Comparison of ENCODE assay signal across 8 cellular contexts in the genomic region with DNA sequence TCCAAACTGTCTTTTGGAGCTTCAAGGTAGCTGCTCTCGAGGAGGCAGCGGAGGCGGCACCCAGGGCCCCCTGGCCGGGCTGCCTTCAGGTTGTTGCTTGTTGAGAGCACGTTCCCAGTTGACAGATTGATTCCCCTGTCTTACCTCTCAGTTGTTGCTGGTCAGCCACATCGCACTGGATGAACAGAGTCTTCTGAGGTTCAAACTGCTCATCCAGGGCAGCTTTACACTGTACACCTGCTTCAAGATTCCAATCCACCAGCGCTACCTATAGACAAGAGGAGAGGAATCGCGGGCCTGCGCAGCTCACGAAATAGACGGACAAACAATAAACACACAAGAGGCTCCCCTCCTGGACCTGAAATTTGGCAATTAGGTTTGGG. TPM values are rescaled to one million over a fixed set of nuclear protein-coding genes. Genes with fewer than 3 reads are reported as not detected.
DNase-seq lines count a peak whose midpoint lies in the region; ATAC-seq, FAIRE-seq and TF ChIP-seq lines count a peak whose summit lies in the region.

No MANE protein-coding gene starts in this region.

- H3K4me3 ChIP-seq in GM12865 (ENCODE audit: low read depth, low read length): peak overlapping the region; percentile 45
- peak overlapping the region; percentile 81 for H3K4me3 ChIP-seq in GM23338
- H3K4me3 ChIP-seq in LNCaP clone FGC (ENCODE audit: low read depth, low read length): peak overlapping the region; percentile 53
- H3K4me3 ChIP-seq in iPS-15b (ENCODE audit: low read depth, low read length): peak overlapping the region; percentile 82
- peak overlapping the region; percentile 43 to 73 (median 53) for H3K4me3 ChIP-seq in spleen

- peak overlapping the region; percentile 79 for H3K4me3 Mint-ChIP-seq in GM23338
- H3K4me3 Mint-ChIP-seq in activated naive CD8-positive, alpha-beta T cell treated with anti-CD3 and anti-CD28 coated beads for 36 hours: peak overlapping the region; percentile 86

- no peak for TF ChIP-seq POLR2A in spleen (IDR thresholded peaks at IDR 0.05)

- no peaks in the 10 kb centered on the region for H3K9me3 Mint-ChIP-seq in GM23338
- no peaks in the 10 kb centered on the region for H3K9me3 Mint-ChIP-seq in activated naive CD8-positive, alpha-beta T cell treated with anti-CD3 and anti-CD28 coated beads for 36 hours

- H3K79me2 ChIP-seq in GM23338 (replicated peaks; ENCODE audit: insufficient read depth): no peaks in the 10 kb centered on the region

- no peaks in the 10 kb centered on the region for H3F3A ChIP-seq in GM23338 (replicated peaks; ENCODE audit: low read depth)

- H3K9ac ChIP-seq in iPS-15b (ENCODE audit: low read depth, low read length): peak overlapping the region; percentile 0

- H3K27me3 ChIP-seq in GM23338 (ENCODE audit: insufficient read depth) (peaks cover 40% of the 10 kb centered on the region), iPS-15b (ENCODE audit: control insufficient read depth, insufficient read depth, low read length) (peaks cover 23% of the 10 kb centered on the region), spleen (replicated peaks in 1 of 7) (peaks cover 0 to 45% (median 21%) of the 10 kb centered on the region in 7 donors)

- no peaks in the 10 kb centered on the region for H4K20me1 ChIP-seq in GM23338 (replicated peaks; ENCODE audit: insufficient read depth)

- peaks cover 16% of the 10 kb centered on the region for H3K4me1 ChIP-seq in GM23338 (ENCODE audit: insufficient read depth)
- H3K4me1 ChIP-seq in iPS-15b (ENCODE audit: control insufficient read depth, insufficient read depth, low read length): peaks cover 3% of the 10 kb centered on the region
- peaks cover 0 to 51% (median 19%) of the 10 kb centered on the region in 6 donors for H3K4me1 ChIP-seq in spleen

- H3K4me1 Mint-ChIP-seq in GM23338: peaks cover 18% of the 10 kb centered on the region
- H3K4me1 Mint-ChIP-seq in activated naive CD8-positive, alpha-beta T cell treated with anti-CD3 and anti-CD28 coated beads for 36 hours: peaks cover 18% of the 10 kb centered on the region

- peaks cover 22% of the 10 kb centered on the region for H3K27me3 Mint-ChIP-seq in GM23338 (ENCODE audit: insufficient read depth, low read depth, poor library complexity)
- peaks cover 28% of the 10 kb centered on the region for H3K27me3 Mint-ChIP-seq in activated naive CD8-positive, alpha-beta T cell treated with anti-CD3 and anti-CD28 coated beads for 36 hours

- H3K9me3 ChIP-seq in iPS-15b (ENCODE audit: control insufficient read depth, insufficient read depth, low read length): no peaks in the 10 kb centered on the region
- no peaks in the 10 kb centered on the region for H3K9me3 ChIP-seq in spleen

- no peak overlapping the region for H3K27ac ChIP-seq in GM23338 (ENCODE audit: low read depth)
- H3K27ac ChIP-seq in spleen: peak overlapping the region in 7 of 8 donors; percentile 11 to 86 (median 73)

- ATAC-seq in GM23338: peak; percentile 50

- H3K27ac Mint-ChIP-seq in GM23338: no peak overlapping the region
- peak overlapping the region; percentile 74 for H3K27ac Mint-ChIP-seq in activated naive CD8-positive, alpha-beta T cell treated with anti-CD3 and anti-CD28 coated beads for 36 hours

- TF ChIP-seq CTCF in GM12865 (IDR thresholded peaks at IDR 0.05; ENCODE audit: insufficient read depth, low read depth, low read length, missing control alignments) (no peak), GM23338 (conservative IDR thresholded peaks at IDR 0.05; ENCODE audit: low read depth in 2 of 2) (0 out of 4 replicates have a peak, but pooled peaks of 1 of the 2 experiments have one; percentile 8), LNCaP clone FGC (IDR thresholded peaks at IDR 0.05; ENCODE audit: control insufficient read depth, extremely low read depth, insufficient read depth) (no peak), spleen (IDR thresholded peaks at IDR 0.05 in 8 of 11, conservative IDR thresholded peaks at IDR 0.05 in 3 of 11) (no peak), D721Med (IDR thresholded peaks at IDR 0.05; ENCODE audit: insufficient read depth, missing control alignments) (no peak)

- peak overlapping the region; percentile 99 for H2AFZ ChIP-seq in GM23338

- no peaks in the 10 kb centered on the region for H3K9me2 ChIP-seq in GM23338 (ENCODE audit: insufficient read depth)

- intact Hi-C loops in spleen (cut with DNase I; ENCODE audit: low total_unique reads): no loop called here

- 1 to 2% (median 1%) methylated on average over 12 of the region's 12 CpGs for WGBS in spleen, 5 donors

- H3K36me3 Mint-ChIP-seq in GM23338 (ENCODE audit: low read depth): no peaks in the 10 kb centered on the region
- peaks cover 2% of the 10 kb centered on the region for H3K36me3 Mint-ChIP-seq in activated naive CD8-positive, alpha-beta T cell treated with anti-CD3 and anti-CD28 coated beads for 36 hours

- no peak for FAIRE-seq in D721Med (lab: Jason Lieb, UNC)

- peak overlapping the region; percentile 91 for H3K4me2 ChIP-seq in GM23338

- DNase-seq in GM12865 (ENCODE audit: low read depth) (no peak), GM23338 (ENCODE audit: low spot score) (peak; percentile 42), LNCaP clone FGC (ENCODE audit: low read depth) (no peak), spleen (peak; percentile 74), D721Med (ENCODE audit: insufficient read length, low spot score) (no peak), HCEC 1CT (no peak)
- peak; percentile 20 for DNase-seq in activated naive CD8-positive, alpha-beta T cell treated with anti-CD3 and anti-CD28 coated beads for 36 hours

- H3K36me3 ChIP-seq in GM23338 (ENCODE audit: insufficient read depth): no peaks in the 10 kb centered on the region
- no peaks in the 10 kb centered on the region for H3K36me3 ChIP-seq in iPS-15b (ENCODE audit: control insufficient read depth, insufficient read depth, low read length)
- no peaks in the 10 kb centered on the region for H3K36me3 ChIP-seq in spleen

TF ChIP-seq in GM23338, 12 proteins besides CTCF, POLR2A, EP300 and RAD21:
- TF ChIP-seq POLR2AphosphoS5 (IDR thresholded peaks at IDR 0.05; ENCODE audit: low read depth) (no peak), EZH2 (IDR thresholded peaks at IDR 0.05; ENCODE audit: low read depth, unreplicated experiment) (peak; percentile 54), EZH2phosphoT487 (IDR thresholded peaks at IDR 0.05; ENCODE audit: unreplicated experiment) (no peak)

RNA-seq across cellular contexts. Expression of a gene that starts 0.5 kb away (rescaled TPM):
- total RNA-seq in GM23338 (2014; rRNA removed; shearing (Covaris generic)): 4.1 and 9.1 TPM in 2 replicates
- polyA plus RNA-seq in GM23338 (2016; fragmentation: Nextera tagmentation; extraction: Ambion mirVana): 3.9 and 5.6 TPM in 2 replicates
- total RNA-seq in activated naive CD8-positive, alpha-beta T cell treated with anti-CD3 and anti-CD28 coated beads for 36 hours: 1 to 10 TPM; 6.0 to 6.2 TPM
- total RNA-seq in spleen: 10 to 100 TPM in 6 of 7 donors, 1 to 10 TPM in 1; 2.6 to 40.5 (median 16.5) TPM
- polyA plus RNA-seq in spleen: 1 to 10 TPM; 5.5 to 9.7 (median 7.5) TPM

Comparison
In these comparisons a context has a peak if more than half of its experiments do, and no peak if none do; other contexts are left out.
1. DNase-seq: peak in GM23338 (single experiment), activated naive CD8-positive, alpha-beta T cell treated with anti-CD3 and anti-CD28 coated beads for 36 hours (single experiment) and spleen (single experiment); none in GM12865 (single experiment), LNCaP clone FGC (single experiment), D721Med (single experiment) and HCEC 1CT (single experiment).
2. Peak in every context shown above with its lines, with median percentiles within 50 percentile points of each other: H3K4me3 ChIP-seq.